ENCODE assay signal across 15 cellular contexts in the genomic region with DNA sequence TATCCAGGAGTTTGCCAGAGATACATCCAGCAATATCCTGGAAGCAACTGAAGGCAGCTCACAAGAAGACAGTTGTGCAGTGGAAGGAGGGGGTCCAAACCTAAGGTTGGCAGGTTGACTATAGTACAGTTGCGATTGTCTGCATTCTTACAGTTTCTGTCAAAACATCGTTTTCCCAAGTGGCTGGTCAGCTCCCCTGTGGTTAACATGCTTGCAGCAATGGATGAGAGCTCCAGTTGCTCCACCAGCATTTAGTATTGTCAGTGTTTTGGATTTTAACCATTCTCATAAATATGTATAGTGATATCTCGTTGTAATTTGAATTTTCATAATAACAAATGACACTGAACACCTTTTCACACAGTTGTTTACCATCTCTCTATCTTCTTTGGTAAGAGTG. TPM values are rescaled to one million over a fixed set of nuclear protein-coding genes. Genes with fewer than 3 reads are reported as not detected.
DNase-seq lines count a peak whose midpoint lies in the region; ATAC-seq, FAIRE-seq and TF ChIP-seq lines count a peak whose summit lies in the region.
"Had no signal": no experiment of that assay in that cellular context is flagged by ENCODE, and none has a peak within 500 bp of the region (broad histone marks: within the 10 kb centered on the region; RNA-seq: fewer than 3 reads in every experiment).

No MANE protein-coding gene starts in this region.

- H3K36me3 Mint-ChIP-seq in activated CD8-positive, alpha-beta memory T cell treated with anti-CD3 and anti-CD28 coated beads, Interleukin-2, amount 10 ng/mL, durations not matched to agents 7 days and 5 days: peaks cover 41% of the 10 kb centered on the region

- no peaks in the 10 kb centered on the region for H3K9me3 Mint-ChIP-seq in activated CD8-positive, alpha-beta memory T cell treated with anti-CD3 and anti-CD28 coated beads, Interleukin-2, amount 10 ng/mL, durations not matched to agents 7 days and 5 days (ENCODE audit: low read depth)
- H3K9me3 Mint-ChIP-seq: neural progenitor cell had no signal

- H3K27me3 Mint-ChIP-seq in activated CD8-positive, alpha-beta memory T cell treated with anti-CD3 and anti-CD28 coated beads, Interleukin-2, amount 10 ng/mL, durations not matched to agents 7 days and 5 days: no peaks in the 10 kb centered on the region

- no peak overlapping the region for H2AFZ ChIP-seq in endothelial cell of umbilical vein (ENCODE audit: low read depth, low read length)
- H2AFZ ChIP-seq: neural progenitor cell had no signal

- no peak for TF ChIP-seq CTCF in Peyer's patch (IDR thresholded peaks at IDR 0.05)
- no peak for TF ChIP-seq CTCF in endothelial cell of umbilical vein (IDR thresholded peaks at IDR 0.05; ENCODE audit: extremely low read depth in 1 of 2, insufficient read depth in 1 of 2, low read depth in 1 of 2, low read length in 2 of 2)

- TF ChIP-seq POLR2A in Peyer's patch (IDR thresholded peaks at IDR 0.05) (no peak), endothelial cell of umbilical vein (IDR thresholded peaks at IDR 0.05; ENCODE audit: low read depth, low read length) (no peak)

- no peak overlapping the region for H3K4me2 ChIP-seq in endothelial cell of umbilical vein (ENCODE audit: insufficient read depth, low read length)
- H3K4me2 ChIP-seq: neural progenitor cell had no signal

- BruUV-seq in endothelial cell of umbilical vein (replicated peaks; lab: Mats Ljungman, UMichigan): no TSS peak

- peaks cover 0 to 7% (median 0%) of the 10 kb centered on the region in 3 donors for H3K36me3 ChIP-seq in Peyer's patch
- no peaks in the 10 kb centered on the region for H3K36me3 ChIP-seq in endothelial cell of umbilical vein (ENCODE audit: control insufficient read depth in 2 of 2, extremely low read depth in 1 of 2, insufficient read depth in 2 of 2, low read length in 2 of 2)
- H3K36me3 ChIP-seq: neural progenitor cell, uterus had no signal

- no peak overlapping the region for H3K4me3 ChIP-seq in Peyer's patch
- H3K4me3 ChIP-seq in endothelial cell of umbilical vein (replicated peaks in 1 of 3; ENCODE audit: insufficient read depth in 1 of 3, low read depth in 1 of 3, low read length in 3 of 3): no peak overlapping the region
- H3K4me3 ChIP-seq: neural progenitor cell, skin epidermis, uterus had no signal

- no peak overlapping the region for H3K9ac ChIP-seq in endothelial cell of umbilical vein (replicated peaks; ENCODE audit: extremely low read depth, insufficient read depth, low read length)
- H3K9ac ChIP-seq: neural progenitor cell had no signal

- H3K4me3 Mint-ChIP-seq in activated CD8-positive, alpha-beta memory T cell treated with anti-CD3 and anti-CD28 coated beads, Interleukin-2, amount 10 ng/mL, durations not matched to agents 7 days and 5 days: peak overlapping the region; percentile 40

- H3K79me2 ChIP-seq in endothelial cell of umbilical vein (ENCODE audit: control insufficient read depth, insufficient read depth, low read length): peaks cover 10% of the 10 kb centered on the region

- CTCF ChIA-PET in activated CD8-positive, alpha-beta memory T cell treated with anti-CD3 and anti-CD28 coated beads, Interleukin-2, amount 10 ng/mL, durations not matched to agents 7 days and 5 days (lab: Charles Lee): interaction anchor here (1.0 to 15.1 kb wide), 6 partner anchors 9 to 143 kb away, joined by 3 to 215 read pairs (median 12); partner anchors contain the start of gene KLF13
- CTCF ChIA-PET in endothelial cell of umbilical vein (lab: Charles Lee): interaction anchor here (2.0 kb wide), 1 partner anchor 77 kb away, joined by 6 read pairs; no protein-coding TSS in a partner anchor

- FAIRE-seq in endothelial cell of umbilical vein (lab: Jason Lieb, UNC): peak; percentile 63

- dilution Hi-C loops in endothelial cell of umbilical vein (cut with MboI; ENCODE audit: extremely low pct_ligation_motif_present, low sequenced_read_pairs): no loop called here

- H3K4me1 ChIP-seq in Peyer's patch: peaks cover 19 to 96% (median 82%) of the 10 kb centered on the region in 4 donors
- peaks cover 16% of the 10 kb centered on the region for H3K4me1 ChIP-seq in endothelial cell of umbilical vein (ENCODE audit: control insufficient read depth, extremely low read depth, insufficient read depth, low read length)

- no peaks in the 10 kb centered on the region for H3K9me1 ChIP-seq in endothelial cell of umbilical vein (replicated peaks; ENCODE audit: control insufficient read depth, extremely low read depth, insufficient read depth, low read length)

- no peaks in the 10 kb centered on the region for H4K20me1 ChIP-seq in endothelial cell of umbilical vein (replicated peaks; ENCODE audit: control insufficient read depth, extremely low read depth, insufficient read depth, low read length)

- H3K27ac ChIP-seq in Peyer's patch (peak overlapping the region in 3 of 4 donors; percentile 71 to 96 (median 95)), endothelial cell of umbilical vein (ENCODE audit: insufficient read depth, low read depth, low read length) (no peak overlapping the region), substantia nigra (ENCODE audit: low read depth, low read length, poor library complexity, severe bottlenecking) (peak overlapping the region; percentile 68)
- H3K27ac ChIP-seq: foreskin keratinocyte, neural progenitor cell, uterus had no signal

- H3K27ac Mint-ChIP-seq in activated CD8-positive, alpha-beta memory T cell treated with anti-CD3 and anti-CD28 coated beads, Interleukin-2, amount 10 ng/mL, durations not matched to agents 7 days and 5 days: peak overlapping the region; percentile 100
- H3K27ac Mint-ChIP-seq: neural progenitor cell had no signal

- no peaks in the 10 kb centered on the region for H3K27me3 ChIP-seq in Peyer's patch
- H3K27me3 ChIP-seq in endothelial cell of umbilical vein (ENCODE audit: control insufficient read depth in 2 of 2, insufficient read depth in 2 of 2, low read length in 2 of 2): no peaks in the 10 kb centered on the region
- H3K27me3 ChIP-seq: foreskin keratinocyte, neural progenitor cell, uterus had no signal

- H3K4me1 Mint-ChIP-seq in activated CD8-positive, alpha-beta memory T cell treated with anti-CD3 and anti-CD28 coated beads, Interleukin-2, amount 10 ng/mL, durations not matched to agents 7 days and 5 days: peaks cover 97% of the 10 kb centered on the region

- POLR2A ChIA-PET in endothelial cell of umbilical vein (lab: Charles Lee): no interaction called here

- H3K9me3 ChIP-seq in Peyer's patch (no peaks in the 10 kb centered on the region), endothelial cell of umbilical vein (replicated peaks; ENCODE audit: control insufficient read depth, insufficient read depth, low read length) (no peaks in the 10 kb centered on the region)
- H3K9me3 ChIP-seq: uterus had no signal

- intact Hi-C loops in endothelial cell of umbilical vein (cut with micrococcal nuclease): no loop called here

- no peak for DNase-seq in activated CD8-positive, alpha-beta memory T cell treated with anti-CD3 and anti-CD28 coated beads, Interleukin-2, amount 10 ng/mL, durations not matched to agents 7 days and 5 days
- no peak for DNase-seq in activated CD8-positive, alpha-beta memory T cell treated with anti-CD3 and anti-CD28 coated beads, Interleukin-2, amount 50 U/mL, for 4 hours
- no peak for DNase-seq in Peyer's patch
- DNase-seq in endothelial cell of umbilical vein (ENCODE audit: low read depth, low spot score): no peak
- no peak for DNase-seq in substantia nigra (lab: John Stamatoyannopoulos, UW)
- DNase-seq in DMS79 (lab: John Stamatoyannopoulos, UW): no peak
- no peak for DNase-seq in NCI-H748 (lab: John Stamatoyannopoulos, UW; ENCODE audit: unreplicated experiment)
- no peak for DNase-seq in NCI-H446 treated with DMSO at 0.1 percent for 48 hours (lab: John Stamatoyannopoulos, UW)
- DNase-seq: activated CD4-positive, alpha-beta T cell treated with anti-CD3 and anti-CD28 coated beads, Interleukin-2, amount 50 U/mL, for 1 hour; amygdala; foreskin keratinocyte; uterus had no signal

- no peak for ATAC-seq in activated CD8-positive, alpha-beta memory T cell treated with anti-CD3 and anti-CD28 coated beads, Interleukin-2, amount 10 ng/mL, durations not matched to agents 7 days and 5 days
- ATAC-seq: foreskin keratinocyte, SK-N-SH treated with all-trans-retinoic acid at 6 μM for 48 hours had no signal

TF ChIP-seq in endothelial cell of umbilical vein, 7 proteins besides CTCF, POLR2A, EP300 and RAD21:
- TF ChIP-seq POLR2AphosphoS5 (IDR thresholded peaks at IDR 0.05; ENCODE audit: insufficient read depth, low read depth, low read length) (no peak), JUN (IDR thresholded peaks at IDR 0.05; ENCODE audit: borderline replicate concordance, insufficient read depth, insufficient read length, low read depth) (no peak), EZH2 (IDR thresholded peaks at IDR 0.05; ENCODE audit: borderline replicate concordance, low read depth, low read length, severe bottlenecking) (no peak), GATA2 (IDR thresholded peaks at IDR 0.05; ENCODE audit: insufficient read depth, insufficient read length, low read depth, low read length) (no peak), FOS (IDR thresholded peaks at IDR 0.05; ENCODE audit: borderline replicate concordance, insufficient read depth, low read length) (no peak), MYC (IDR thresholded peaks at IDR 0.05; ENCODE audit: low read depth, low read length) (no peak)
- TF ChIP-seq, protein P1, sequence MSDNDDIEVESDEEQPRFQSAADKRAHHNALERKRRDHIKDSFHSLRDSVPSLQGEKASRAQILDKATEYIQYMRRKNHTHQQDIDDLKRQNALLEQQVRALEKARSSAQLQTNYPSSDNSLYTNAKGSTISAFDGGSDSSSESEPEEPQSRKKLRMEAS (IDR thresholded peaks at IDR 0.05; ENCODE audit: insufficient read depth, insufficient read length): no peak

RNA-seq across cellular contexts. Expression of gene KLF13, which starts 31.5 kb away (rescaled TPM):
- total RNA-seq in activated CD8-positive, alpha-beta memory T cell treated with anti-CD3 and anti-CD28 coated beads, Interleukin-2, amount 10 ng/mL, durations not matched to agents 7 days and 5 days: 100 to 1,000 TPM; 163 to 206 TPM
- total RNA-seq in Peyer's patch (10 to 100 TPM; 51.2 to 80.4 (median 75.6) TPM), endothelial cell of umbilical vein (30.1 and 31.9 TPM in 2 replicates)
- polyA plus RNA-seq in endothelial cell of umbilical vein: 10.1 TPM in 2 replicates
- polyA plus RNA-seq in endothelial cell of umbilical vein (2011; cell fraction: cytosol; rRNA removed): 12.0 and 12.9 TPM in 2 replicates
- 9.5 and 9.7 TPM in 2 replicates for polyA plus RNA-seq in endothelial cell of umbilical vein (2011; cell fraction: nucleus; rRNA removed)
- 22.6 and 23.3 TPM in 2 replicates for polyA plus RNA-seq in endothelial cell of umbilical vein (2012)
- polyA minus RNA-seq in endothelial cell of umbilical vein: 16.2 and 16.8 TPM in 2 replicates
- 34.2 TPM for polyA minus RNA-seq in endothelial cell of umbilical vein (2011; cell fraction: cytosol; rRNA and poly(A)+ RNA removed)
- polyA minus RNA-seq in endothelial cell of umbilical vein (2011; cell fraction: nucleus; rRNA and poly(A)+ RNA removed): 4.9 and 5.0 TPM in 2 replicates
